In the genomic region with DNA sequence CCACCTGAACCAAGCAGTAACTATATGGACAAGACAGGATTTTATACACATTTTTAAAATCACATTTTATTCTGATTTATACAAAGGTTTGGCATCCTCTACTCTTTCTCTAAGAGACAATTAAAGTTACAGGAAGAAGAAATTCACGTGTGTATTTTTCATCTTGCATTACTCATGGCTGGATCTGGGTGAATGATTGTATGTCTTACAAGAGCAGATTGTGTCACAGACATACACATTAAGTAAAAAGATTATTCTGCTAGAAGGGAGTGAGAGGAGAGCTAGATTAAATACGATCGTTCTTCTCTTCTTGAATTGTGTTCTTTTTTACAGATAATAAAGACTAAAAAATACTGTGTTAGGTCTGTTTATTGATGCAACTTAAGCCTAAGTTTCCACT, we compare ENCODE assay signal across 13 cellular contexts. TPM values are rescaled to one million over a fixed set of nuclear protein-coding genes. Genes with fewer than 3 reads are reported as not detected.
DNase-seq lines count a peak whose midpoint lies in the region; ATAC-seq lines count a peak whose summit lies in the region.
"Had no signal": no experiment of that assay in that cellular context is flagged by ENCODE, and none has a peak within 500 bp of the region (broad histone marks: within the 10 kb centered on the region; RNA-seq: fewer than 3 reads in every experiment).

No MANE protein-coding gene starts in this region.

- no peaks in the 10 kb centered on the region for H3K9me3 ChIP-seq in Karpas-422 (ENCODE audit: low read length)
- H3K9me3 ChIP-seq: A549 had no signal

- no peak overlapping the region for H3K27ac ChIP-seq in Karpas-422 (ENCODE audit: low read length)
- H3K27ac ChIP-seq: A549 had no signal

- H2AFZ ChIP-seq in Karpas-422 (ENCODE audit: low read length) = no peak overlapping the region
- H2AFZ ChIP-seq: GM23338 had no signal

- H3K27me3 ChIP-seq in Karpas-422 (ENCODE audit: low read length) = no peaks in the 10 kb centered on the region

- no peak overlapping the region for H3K4me2 ChIP-seq in Karpas-422 (ENCODE audit: low read depth, low read length, poor library complexity, severe bottlenecking)
- H3K4me2 ChIP-seq: A549, GM23338 had no signal

- no peaks in the 10 kb centered on the region for H3K79me2 ChIP-seq in Karpas-422 (ENCODE audit: low read length)

- H3K9ac ChIP-seq in Karpas-422 (ENCODE audit: low read length) = no peak overlapping the region

- DNase-seq in Karpas-422 = peak; percentile 6
- peak; percentile 53 for DNase-seq in amniotic epithelial cell (ENCODE audit: low read depth)
- peak; percentile 8 for DNase-seq in kidney glomerular epithelial cell (lab: John Stamatoyannopoulos, UW)
- DNase-seq in dedifferentiated amniotic fluid mesenchymal stem cell (ENCODE audit: extremely low spot score) = no peak
- no peak for DNase-seq in head of caudate nucleus
- DNase-seq: CD8-positive, alpha-beta T cell; COR-L47; DND-41; GDM1; H7 had no signal

- H4K20me1 ChIP-seq in Karpas-422 (ENCODE audit: insufficient read depth, low read depth, low read length) = no peaks in the 10 kb centered on the region

- no peak for ATAC-seq in GM21619 (IDR thresholded peaks at IDR 0.05; ENCODE audit: unreplicated experiment)
- ATAC-seq: A549; CD8-positive, alpha-beta T cell; GM23338 had no signal

- no peaks in the 10 kb centered on the region for H3K9me2 ChIP-seq in Karpas-422 (replicated peaks; ENCODE audit: insufficient read depth, low read length)

- H3K4me3 ChIP-seq in Karpas-422 (ENCODE audit: low read length) = no peak overlapping the region
- H3K4me3 ChIP-seq: A549, GM23338 had no signal

- no peaks in the 10 kb centered on the region for H3K4me1 ChIP-seq in Karpas-422 (ENCODE audit: low read length)
- H3K4me1 ChIP-seq: A549 had no signal

- H3K36me3 ChIP-seq in Karpas-422 (ENCODE audit: insufficient read depth, low read length) = no peaks in the 10 kb centered on the region

- intact Hi-C loops in head of caudate nucleus (cut with DNase I) = no loop called here

RNA-seq across cellular contexts. Expression of a gene that starts 20.8 kb away (rescaled TPM):
- total RNA-seq in Karpas-422 (2014; rRNA removed; shearing (Covaris generic); ENCODE audit: low replicate concordance) = 21.9 and 48.9 TPM in 2 replicates

Comparison
In these comparisons a context has a peak if more than half of its experiments do, and no peak if none do; other contexts are left out.
1. DNase-seq: peak in Karpas-422 (single experiment), amniotic epithelial cell (single experiment) and kidney glomerular epithelial cell (single experiment); none in dedifferentiated amniotic fluid mesenchymal stem cell (single experiment) and head of caudate nucleus (0 of 42).